13 cellular contexts compared by ENCODE assay signal in genomic region chr14:50919524-50919923, GRCh38. TPM values are rescaled to one million over a fixed set of nuclear protein-coding genes. Genes with fewer than 3 reads are reported as not detected.
"Had no signal": no experiment of that assay in that cellular context is flagged by ENCODE, and none has a peak within 500 bp of the region (broad histone marks: within the 10 kb centered on the region; RNA-seq: fewer than 3 reads in every experiment).

No MANE protein-coding gene starts in this region.

RNA-seq across cellular contexts. Expression of gene ABHD12B, which starts 47.7 kb away (rescaled TPM):
- total RNA-seq: heart right ventricle, hepatocyte, left lung, mononuclear cell, natural killer cell, prostate gland, stomach, subcutaneous adipose tissue, thoracic aorta, ureter, uterus had no signal
- polyA plus RNA-seq: heart right ventricle, hepatocyte, keratinocyte, pancreas had no signal
